Comparison of ENCODE assay signal across 9 cellular contexts in genomic region chr17:28384281-28385036, GRCh38. TPM values are rescaled to one million over a fixed set of nuclear protein-coding genes. Genes with fewer than 3 reads are reported as not detected.
A peak's percentile ranks its signal among the peaks of the same experiment; 100 is the strongest.
DNase-seq lines count a peak whose midpoint lies in the region; ATAC-seq and TF ChIP-seq lines count a peak whose summit lies in the region.
"Had no signal": no experiment of that assay in that cellular context is flagged by ENCODE, and none has a peak within 500 bp of the region (broad histone marks: within the 10 kb centered on the region; RNA-seq: fewer than 3 reads in every experiment).

No MANE protein-coding gene starts in this region.

- H3K27ac ChIP-seq in IMR-90 (ENCODE audit: insufficient read depth, low read length) (no peak overlapping the region), endodermal cell (ENCODE audit: low read depth, low read length) (no peak overlapping the region), neuronal stem cell (replicated peaks; ENCODE audit: low read length) (no peak overlapping the region), thymus (ENCODE audit: low read depth) (no peak overlapping the region)

- H3K36me3 ChIP-seq in IMR-90 (ENCODE audit: control insufficient read depth, insufficient read depth, low read length) (peaks cover 34% of the 10 kb centered on the region), endodermal cell (ENCODE audit: control insufficient read depth, insufficient read depth, low read length) (no peaks in the 10 kb centered on the region), neuronal stem cell (replicated peaks in 1 of 2; ENCODE audit: control insufficient read depth in 2 of 2, insufficient read depth in 2 of 2, low read length in 2 of 2) (peaks cover 8 to 66% of the 10 kb centered on the region in 2 donors), thymus (ENCODE audit: control insufficient read depth, insufficient read depth) (peaks cover 4% of the 10 kb centered on the region)

- H2AFZ ChIP-seq in IMR-90 (replicated peaks; ENCODE audit: low read length, poor library complexity) (peak overlapping the region; percentile 32), neuronal stem cell (ENCODE audit: low read length) (no peak overlapping the region)

- 70% methylated on average over 31 of the region's 56 CpGs; no CpG with 5 or more reads in 1 of the 2 experiments for WGBS in IMR-90 (ENCODE audit: extremely low coverage in 2 of 2, insufficient read length in 1 of 2), 2 experiments
- WGBS in endodermal cell (ENCODE audit: insufficient coverage in 1 of 2, insufficient read length in 1 of 2), 2 experiments = 6 to 14% methylated on average over 27 to 56 of the region's 56 CpGs
- no CpG with 5 or more reads among the region's 56 CpGs for WGBS in neuronal stem cell (ENCODE audit: extremely low coverage in 2 of 2, insufficient read length in 2 of 2, insufficient replicate concordance in 1 of 2), 2 donors
- 2% methylated on average over 56 of the region's 56 CpGs for WGBS in thymus

- H3K14ac ChIP-seq in IMR-90 (replicated peaks; ENCODE audit: low read depth, low read length) (no peak overlapping the region), neuronal stem cell (ENCODE audit: low read length) (peak overlapping the region; percentile 77)

- H2AK5ac ChIP-seq in IMR-90 (ENCODE audit: low read depth, low read length) (no peak overlapping the region), neuronal stem cell (ENCODE audit: low read depth, low read length) (no peak overlapping the region)

- H3K36me3 Mint-ChIP-seq in activated CD4-positive, alpha-beta T cell treated with anti-CD3 and anti-CD28 coated beads, Interleukin-2, amount 10 ng/mL, durations not matched to agents 7 days and 5 days (ENCODE audit: low read depth) = peaks cover 10% of the 10 kb centered on the region
- H3K36me3 Mint-ChIP-seq in endodermal cell (ENCODE audit: low read depth) = no peaks in the 10 kb centered on the region

- H3K18ac ChIP-seq in IMR-90 (ENCODE audit: low read depth, low read length) (no peak overlapping the region), neuronal stem cell (ENCODE audit: low read length) (peak overlapping the region; percentile 77)

- dilution Hi-C loops in IMR-90 (cut with HindIII; ENCODE audit: low sequenced_read_pairs, unreplicated experiment) = no loop called here

- intact Hi-C loops in IMR-90 (cut with micrococcal nuclease) = no loop called here

- no peak overlapping the region for H3K4me2 ChIP-seq in IMR-90 (ENCODE audit: low read depth, low read length)
- peak overlapping the region; percentile 70 for H3K4me2 ChIP-seq in neuronal stem cell (ENCODE audit: insufficient read depth, low read length, poor library complexity, severe bottlenecking)

- H4K8ac ChIP-seq in IMR-90 (ENCODE audit: low read depth in 2 of 2, low read length in 2 of 2) = no peak overlapping the region
- H4K8ac ChIP-seq in neuronal stem cell (ENCODE audit: low read depth, low read length) = no peak overlapping the region

- DNase-seq in IMR-90 (no peak), endodermal cell (peak; percentile 87), neuronal stem cell (ENCODE audit: low spot score) (no peak), HCEC 1CT (no peak)
- peak; percentile 79 for DNase-seq in activated CD4-positive, alpha-beta T cell treated with anti-CD3 and anti-CD28 coated beads, Interleukin-2, amount 10 ng/mL, durations not matched to agents 7 days and 5 days

- H3K4me1 Mint-ChIP-seq in activated CD4-positive, alpha-beta T cell treated with anti-CD3 and anti-CD28 coated beads, Interleukin-2, amount 10 ng/mL, durations not matched to agents 7 days and 5 days = peaks cover 22% of the 10 kb centered on the region
- no peaks in the 10 kb centered on the region for H3K4me1 Mint-ChIP-seq in endodermal cell

- H3K27me3 Mint-ChIP-seq in activated CD4-positive, alpha-beta T cell treated with anti-CD3 and anti-CD28 coated beads, Interleukin-2, amount 10 ng/mL, durations not matched to agents 7 days and 5 days = no peaks in the 10 kb centered on the region
- peaks cover 82% of the 10 kb centered on the region for H3K27me3 Mint-ChIP-seq in endodermal cell (ENCODE audit: insufficient read depth)

- no peak overlapping the region for H2BK12ac ChIP-seq in neuronal stem cell (ENCODE audit: low read length)

- BruUV-seq in IMR-90 (replicated peaks; lab: Mats Ljungman, UMichigan) = no TSS peak

- H3K9me3 Mint-ChIP-seq in activated CD4-positive, alpha-beta T cell treated with anti-CD3 and anti-CD28 coated beads, Interleukin-2, amount 10 ng/mL, durations not matched to agents 7 days and 5 days = no peaks in the 10 kb centered on the region
- H3K9me3 Mint-ChIP-seq in endodermal cell = no peaks in the 10 kb centered on the region

- no peaks in the 10 kb centered on the region for H3K27me3 ChIP-seq in IMR-90 (ENCODE audit: control insufficient read depth, insufficient read depth, low read length)
- peaks cover 76% of the 10 kb centered on the region for H3K27me3 ChIP-seq in endodermal cell (ENCODE audit: control insufficient read depth, insufficient read depth, low read length, poor library complexity, severe bottlenecking)
- H3K27me3 ChIP-seq in neuronal stem cell (ENCODE audit: control insufficient read depth in 3 of 3, insufficient read depth in 3 of 3, low read depth in 1 of 3, low read length in 3 of 3) = peaks cover 0 to 41% (median 13%) of the 10 kb centered on the region in 3 experiments
- peaks cover 19% of the 10 kb centered on the region for H3K27me3 ChIP-seq in thymus (ENCODE audit: control insufficient read depth, insufficient read depth)

- H3K4ac ChIP-seq in IMR-90 (ENCODE audit: low read depth, low read length) (no peak overlapping the region), neuronal stem cell (ENCODE audit: low read length) (no peak overlapping the region)

- in situ Hi-C loops in IMR-90 (cut with MboI; ENCODE audit: low sequenced_read_pairs) = no loop called here

- H3K4me3 ChIP-seq in IMR-90 (ENCODE audit: insufficient read depth, low read depth, low read length) (no peak overlapping the region), endodermal cell (ENCODE audit: low read length) (peak overlapping the region; percentile 78), neuronal stem cell (ENCODE audit: low read length in 2 of 2) (peak overlapping the region in 1 of 2 donors; percentile 63), thymus (ENCODE audit: low read length) (peak overlapping the region; percentile 56)

- CTCF ChIA-PET in IMR-90 (lab: Yijun Ruan, JAX) = no interaction called here
- CTCF ChIA-PET in activated CD4-positive, alpha-beta T cell treated with anti-CD3 and anti-CD28 coated beads, Interleukin-2, amount 10 ng/mL, durations not matched to agents 7 days and 5 days (lab: Charles Lee) = interaction anchor here (1.6 to 2.3 kb wide), 4 partner anchors 13 to 33 kb away, joined by 4 to 12 read pairs (median 7); partner anchors contain the start of genes POLDIP2, SARM1 and VTN

- H4K91ac ChIP-seq in IMR-90 (ENCODE audit: insufficient read depth, low read depth, low read length) (no peak overlapping the region), neuronal stem cell (ENCODE audit: low read depth, low read length, poor library complexity) (no peak overlapping the region)

- H3K4me1 ChIP-seq in IMR-90 (ENCODE audit: control insufficient read depth, insufficient read depth, low read length) (peaks cover 3% of the 10 kb centered on the region; the same call in 1 of the 2 replicates), endodermal cell (ENCODE audit: control insufficient read depth, insufficient read depth, low read length) (no peaks in the 10 kb centered on the region), neuronal stem cell (ENCODE audit: control insufficient read depth in 2 of 2, insufficient read depth in 1 of 2, low read depth in 1 of 2, low read length in 2 of 2) (peaks cover 0 to 7% of the 10 kb centered on the region in 2 donors), thymus (ENCODE audit: control insufficient read depth, insufficient read depth, low read length) (peaks cover 12% of the 10 kb centered on the region)

- H3K9ac ChIP-seq in IMR-90 (ENCODE audit: low read depth, low read length) (no peak overlapping the region), endodermal cell (ENCODE audit: extremely low read depth, low read length, poor library complexity, severe bottlenecking) (no peak overlapping the region), neuronal stem cell (ENCODE audit: low read depth, low read length, poor library complexity) (peak overlapping the region; percentile 88)

- TF ChIP-seq POLR2A in IMR-90 (IDR thresholded peaks at IDR 0.05; ENCODE audit: low read depth, low read length) = no peak

- no peak overlapping the region for H4K5ac ChIP-seq in IMR-90 (ENCODE audit: low read depth, low read length)

- H4K20me1 ChIP-seq in IMR-90 (ENCODE audit: insufficient read depth, low read length) = peaks cover 20% of the 10 kb centered on the region

- no peak for TF ChIP-seq CTCF in IMR-90 (conservative IDR thresholded peaks at IDR 0.05; ENCODE audit: low read depth, low read length)
- no peak for TF ChIP-seq CTCF in endodermal cell (conservative IDR thresholded peaks at IDR 0.05)

- H2BK120ac ChIP-seq in IMR-90 (ENCODE audit: low read depth, low read length) = no peak overlapping the region
- H2BK120ac ChIP-seq in neuronal stem cell (ENCODE audit: low read depth, low read length) = no peak overlapping the region

- H2BK20ac ChIP-seq in IMR-90 (ENCODE audit: low read depth, low read length) = no peak overlapping the region

- no peak overlapping the region for H3K56ac ChIP-seq in IMR-90 (ENCODE audit: extremely low read depth, insufficient read depth, low read length)

- peak overlapping the region; percentile 86 for H3K27ac Mint-ChIP-seq in activated CD4-positive, alpha-beta T cell treated with anti-CD3 and anti-CD28 coated beads, Interleukin-2, amount 10 ng/mL, durations not matched to agents 7 days and 5 days
- H3K27ac Mint-ChIP-seq in endodermal cell = no peak overlapping the region

- H2BK15ac ChIP-seq in IMR-90 (ENCODE audit: low read depth, low read length) (no peak overlapping the region), neuronal stem cell (ENCODE audit: low read length) (no peak overlapping the region)

- H2AK9ac ChIP-seq in IMR-90 (replicated peaks; ENCODE audit: low read depth, low read length, poor library complexity) = no peak overlapping the region

- H3K9me1 ChIP-seq in IMR-90 (ENCODE audit: insufficient read depth, low read length) = peaks cover 7% of the 10 kb centered on the region; the same call in 1 of the 2 replicates

- no peak overlapping the region for H2BK5ac ChIP-seq in IMR-90 (ENCODE audit: low read depth, low read length, poor library complexity, severe bottlenecking)
- H2BK5ac ChIP-seq in neuronal stem cell (ENCODE audit: low read length) = no peak overlapping the region

- no peak overlapping the region for H3K23ac ChIP-seq in IMR-90 (ENCODE audit: low read depth, low read length)
- H3K23ac ChIP-seq in neuronal stem cell (ENCODE audit: low read depth, low read length, poor library complexity) = peak overlapping the region; percentile 70

- POLR2A ChIA-PET in IMR-90 (lab: Charles Lee; ENCODE audit: unreplicated experiment) = no interaction called here
- POLR2A ChIA-PET in activated CD4-positive, alpha-beta T cell treated with anti-CD3 and anti-CD28 coated beads, Interleukin-2, amount 10 ng/mL, durations not matched to agents 7 days and 5 days (lab: Charles Lee) = interaction anchor here (0.6 to 1.4 kb wide), 3 partner anchors 13 to 49 kb away, joined by 3 to 4 read pairs (median 3); partner anchors contain the start of genes IFT20, SARM1 and TNFAIP1

- peak overlapping the region; percentile 88 for H3K4me3 Mint-ChIP-seq in activated CD4-positive, alpha-beta T cell treated with anti-CD3 and anti-CD28 coated beads, Interleukin-2, amount 10 ng/mL, durations not matched to agents 7 days and 5 days
- peak overlapping the region; percentile 62 for H3K4me3 Mint-ChIP-seq in endodermal cell

- TF ChIP-seq RAD21 in IMR-90 (IDR thresholded peaks at IDR 0.05; ENCODE audit: low read length) = no peak

- H3K9me3 ChIP-seq in IMR-90 (ENCODE audit: control insufficient read depth, insufficient read depth, low read length) (no peaks in the 10 kb centered on the region), endodermal cell (ENCODE audit: control insufficient read depth, low read length) (no peaks in the 10 kb centered on the region), neuronal stem cell (replicated peaks in 1 of 2; ENCODE audit: control insufficient read depth in 2 of 2, insufficient read depth in 1 of 2, low read depth in 1 of 2, low read length in 2 of 2) (peaks cover 0 to 3% of the 10 kb centered on the region in 2 donors), thymus (ENCODE audit: control insufficient read depth) (no peaks in the 10 kb centered on the region)

- ATAC-seq in GM19043 (IDR thresholded peaks at IDR 0.05; ENCODE audit: low read depth, unreplicated experiment) = peak; percentile 57
- ATAC-seq in IMR-90 (ENCODE audit: low read depth) = no peak
- no peak for ATAC-seq in HG02571 (IDR thresholded peaks at IDR 0.05; ENCODE audit: unreplicated experiment)

- H3K79me1 ChIP-seq in IMR-90 (ENCODE audit: low read depth in 1 of 2, low read length in 2 of 2) (peaks cover 0 to 20% of the 10 kb centered on the region in 2 experiments; a peak in 2 of 4 replicates), neuronal stem cell (ENCODE audit: low read depth, low read length) (no peaks in the 10 kb centered on the region)

RNA-seq across cellular contexts. Expression of gene SARM1, which starts 13.0 kb away (rescaled TPM):
- total RNA-seq in IMR-90 (2012; rRNA removed) (2.5 and 3.4 TPM in 2 replicates), endodermal cell (1 to 10 TPM; 1.3 to 2.0 TPM)
- polyA plus RNA-seq in IMR-90 (2012; rRNA removed) (10.3 and 11.4 TPM in 2 replicates), thymus (5.4 TPM)
- polyA plus RNA-seq in IMR-90 (2012; cell fraction: cytosol; rRNA removed) = 2.3 and 9.3 TPM in 2 replicates
- 28.6 and 45.7 TPM in 2 replicates for polyA plus RNA-seq in IMR-90 (2012; cell fraction: nucleus; rRNA removed; ENCODE audit: low replicate concordance)
- total RNA-seq in activated CD4-positive, alpha-beta T cell treated with anti-CD3 and anti-CD28 coated beads, Interleukin-2, amount 10 ng/mL, durations not matched to agents 7 days and 5 days = 10 to 100 TPM; 17.7 to 20.4 TPM
- polyA plus RNA-seq in endodermal cell (2013, experiment 1 of 2) = 11.5 TPM
- 11.0 TPM for polyA plus RNA-seq in endodermal cell (2013, experiment 2 of 2)
- polyA plus RNA-seq in neuronal stem cell (2013, experiment 1 of 2) = 4.9 TPM
- polyA plus RNA-seq in neuronal stem cell (2013, experiment 2 of 2) = 4.9 TPM

RNA-seq across cellular contexts. Expression of gene VTN, which starts 14.4 kb away (rescaled TPM):
- total RNA-seq in IMR-90 (2012; rRNA removed) (under 0.01 and 0.18 TPM in 2 replicates), endodermal cell (1 to 10 TPM; 2.5 to 6.7 TPM)
- polyA plus RNA-seq in IMR-90 (2012; rRNA removed) (0.89 and 1.0 TPM in 2 replicates), thymus (0.59 TPM)
- polyA plus RNA-seq in IMR-90 (2012; cell fraction: cytosol; rRNA removed) = 0.90 and 1.4 TPM in 2 replicates
- polyA plus RNA-seq in IMR-90 (2012; cell fraction: nucleus; rRNA removed; ENCODE audit: low replicate concordance) = 3.0 and 4.8 TPM in 2 replicates
- total RNA-seq in activated CD4-positive, alpha-beta T cell treated with anti-CD3 and anti-CD28 coated beads, Interleukin-2, amount 10 ng/mL, durations not matched to agents 7 days and 5 days = under 1 TPM; 0.08 to 0.12 TPM
- polyA plus RNA-seq in endodermal cell (2013, experiment 1 of 2) = 5.6 TPM
- polyA plus RNA-seq in endodermal cell (2013, experiment 2 of 2) = 4.4 TPM
- polyA plus RNA-seq in neuronal stem cell (2013, experiment 1 of 2) = 0.17 TPM
- 0.18 TPM for polyA plus RNA-seq in neuronal stem cell (2013, experiment 2 of 2)

RNA-seq across cellular contexts. Expression of gene SEBOX, which starts 19.5 kb away (rescaled TPM):
- total RNA-seq in IMR-90 (2012; rRNA removed) (not detected in 2 replicates), endodermal cell (not detected)
- polyA plus RNA-seq in IMR-90 (2012; rRNA removed) (not detected in 2 replicates), thymus (not detected)
- polyA plus RNA-seq in IMR-90 (2012; cell fraction: cytosol; rRNA removed) = not detected in 2 replicates
- not detected in 2 replicates for polyA plus RNA-seq in IMR-90 (2012; cell fraction: nucleus; rRNA removed; ENCODE audit: low replicate concordance)
- total RNA-seq in activated CD4-positive, alpha-beta T cell treated with anti-CD3 and anti-CD28 coated beads, Interleukin-2, amount 10 ng/mL, durations not matched to agents 7 days and 5 days = not detected
- polyA plus RNA-seq in endodermal cell (2013, experiment 1 of 2) = not detected
- not detected for polyA plus RNA-seq in endodermal cell (2013, experiment 2 of 2)
- polyA plus RNA-seq in neuronal stem cell (2013, experiment 1 of 2) = not detected
- polyA plus RNA-seq in neuronal stem cell (2013, experiment 2 of 2) = not detected
- total RNA-seq: T-helper 1 cell treated with Interleukin-12 subunit alpha and Interleukin-12 subunit beta and Interleukin-4 antibody, amounts not matched to agents 30 ng/mL and 1 ng/mL, for 36 hours had no signal

RNA-seq across cellular contexts. Expression of gene SLC46A1, which starts 21.6 kb away (rescaled TPM):
- total RNA-seq in IMR-90 (2012; rRNA removed) (2.7 and 2.8 TPM in 2 replicates), endodermal cell (10 to 100 TPM in 1 of 2 donors, 1 to 10 TPM in 1; 6.9 to 10.9 TPM)
- polyA plus RNA-seq in IMR-90 (2012; rRNA removed) (3.9 and 4.0 TPM in 2 replicates), thymus (10.5 TPM)
- polyA plus RNA-seq in IMR-90 (2012; cell fraction: cytosol; rRNA removed) = 2.6 and 3.0 TPM in 2 replicates
- polyA plus RNA-seq in IMR-90 (2012; cell fraction: nucleus; rRNA removed; ENCODE audit: low replicate concordance) = 5.3 and 6.3 TPM in 2 replicates
- total RNA-seq in activated CD4-positive, alpha-beta T cell treated with anti-CD3 and anti-CD28 coated beads, Interleukin-2, amount 10 ng/mL, durations not matched to agents 7 days and 5 days = 1 to 10 TPM in 1 of 2 experiments, under 1 TPM in 1; 0.74 to 1.5 TPM
- polyA plus RNA-seq in endodermal cell (2013, experiment 1 of 2) = 4.0 TPM
- 5.7 TPM for polyA plus RNA-seq in endodermal cell (2013, experiment 2 of 2)
- polyA plus RNA-seq in neuronal stem cell (2013, experiment 1 of 2) = 1.8 TPM
- 2.3 TPM for polyA plus RNA-seq in neuronal stem cell (2013, experiment 2 of 2)

RNA-seq across cellular contexts. Expression of gene POLDIP2, which starts 27.1 kb away (rescaled TPM):
- total RNA-seq in IMR-90 (2012; rRNA removed) = 58.3 and 66.7 TPM in 2 replicates
- 72.0 and 77.8 TPM in 2 replicates for polyA plus RNA-seq in IMR-90 (2012; rRNA removed)
- polyA plus RNA-seq in IMR-90 (2012; cell fraction: cytosol; rRNA removed) = 70.5 and 80.8 TPM in 2 replicates
- 33.1 and 46.5 TPM in 2 replicates for polyA plus RNA-seq in IMR-90 (2012; cell fraction: nucleus; rRNA removed; ENCODE audit: low replicate concordance)
- 10 to 100 TPM; 61.6 to 67.7 TPM for total RNA-seq in activated CD4-positive, alpha-beta T cell treated with anti-CD3 and anti-CD28 coated beads, Interleukin-2, amount 10 ng/mL, durations not matched to agents 7 days and 5 days
- total RNA-seq in endodermal cell = 10 to 100 TPM; 69.0 to 72.1 TPM
- polyA plus RNA-seq in endodermal cell (2013, experiment 1 of 2) = 56.7 TPM
- 51.2 TPM for polyA plus RNA-seq in endodermal cell (2013, experiment 2 of 2)
- polyA plus RNA-seq in neuronal stem cell (2013, experiment 1 of 2) = 55.9 TPM
- 56.3 TPM for polyA plus RNA-seq in neuronal stem cell (2013, experiment 2 of 2)
- polyA plus RNA-seq in thymus = 37.6 TPM

Comparison
In these comparisons a context has a peak if more than half of its experiments do, and no peak if none do; other contexts are left out.
1. DNase-seq: peak in activated CD4-positive, alpha-beta T cell treated with anti-CD3 and anti-CD28 coated beads, Interleukin-2, amount 10 ng/mL, durations not matched to agents 7 days and 5 days (single experiment) and endodermal cell (single experiment); none in IMR-90 (single experiment), neuronal stem cell (single experiment) and HCEC 1CT (single experiment).